8 cellular contexts compared by ENCODE assay signal in the genomic region with DNA sequence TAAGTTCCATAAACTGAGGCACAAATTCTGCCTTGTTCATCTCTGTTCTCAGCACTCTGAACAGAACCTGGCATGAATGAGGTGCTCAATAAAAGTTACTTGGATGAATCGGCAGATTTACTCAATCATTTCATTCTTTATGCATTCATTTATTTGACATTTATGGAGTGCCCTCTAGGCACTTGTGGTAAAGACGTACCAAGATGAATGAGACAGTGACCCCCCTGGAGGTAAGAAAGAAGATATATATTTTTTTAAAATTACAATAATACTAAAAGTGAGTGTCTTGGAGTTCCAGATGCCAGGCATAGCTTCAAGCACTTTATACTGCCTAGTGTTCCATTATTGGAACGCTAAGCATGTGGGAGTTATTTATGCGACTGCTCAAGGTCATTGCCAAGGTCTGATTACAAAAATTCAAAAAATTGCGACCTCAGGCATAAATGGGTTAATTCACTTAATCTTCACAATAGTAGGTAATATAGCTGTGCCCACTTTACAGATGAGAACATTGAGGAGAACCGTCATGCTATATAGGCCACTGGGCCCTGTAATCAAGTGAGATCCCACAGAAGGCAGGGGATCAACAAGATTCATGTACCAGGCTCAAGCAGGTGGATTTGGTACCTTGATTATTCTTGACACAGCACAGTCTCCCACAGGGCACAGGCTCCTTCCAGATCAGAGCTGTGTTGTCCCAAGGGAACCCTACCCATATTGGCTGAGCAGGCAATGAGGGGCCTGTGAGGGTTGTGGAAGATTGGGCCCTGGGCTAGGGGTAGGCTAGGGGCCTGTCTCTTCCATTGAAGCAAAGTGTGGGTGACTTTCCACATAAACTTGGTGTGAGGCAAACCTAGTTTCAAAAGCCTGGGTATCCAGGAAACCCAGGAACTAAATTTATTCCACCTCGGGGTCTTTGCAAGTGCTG. TPM values are rescaled to one million over a fixed set of nuclear protein-coding genes. Genes with fewer than 3 reads are reported as not detected.
A peak's percentile ranks its signal among the peaks of the same experiment; 100 is the strongest.
DNase-seq lines count a peak whose midpoint lies in the region; ATAC-seq, FAIRE-seq and TF ChIP-seq lines count a peak whose summit lies in the region.

No MANE protein-coding gene starts in this region.

- H3K4me1 ChIP-seq in HepG2 (ENCODE audit: insufficient read depth, low read length): peaks cover 40% of the 10 kb centered on the region
- peaks cover 0 to 53% (median 35%) of the 10 kb centered on the region in 4 donors for H3K4me1 ChIP-seq in tibial artery

- peak overlapping the region; percentile 79 for H3K27ac Mint-ChIP-seq in activated T-cell treated with anti-CD3 and anti-CD28 coated beads, Interleukin-2, amount 50 U/mL, for 24 hours
- peak overlapping the region; percentile 77 to 93 for H3K27ac Mint-ChIP-seq in activated naive CD4-positive, alpha-beta T cell treated with anti-CD3 and anti-CD28 coated beads, Interleukin-2, amount 50 U/mL, for 72 hours

- H3K4me3 ChIP-seq in HepG2 (replicated peaks in 1 of 3; ENCODE audit: insufficient read depth in 1 of 3, low read depth in 2 of 3, low read length in 3 of 3) (0 out of 6 replicates have a peak overlapping the region, but pooled peaks of 1 of the 3 experiments have one; percentile 12), tibial artery (peak overlapping the region; percentile 44 to 54)

- H3K9ac ChIP-seq in HepG2 (ENCODE audit: insufficient read depth, low read depth, low read length): no peak overlapping the region

- POLR2A ChIA-PET in HepG2 (lab: Yijun Ruan, JAX): no interaction called here

- no TSS peak for BruUV-seq in HepG2 (replicated peaks; lab: Mats Ljungman, UMichigan)

- H3K27me3 ChIP-seq in HepG2 (ENCODE audit: control insufficient read depth in 1 of 2, insufficient read depth in 2 of 2, low read length in 2 of 2) (peaks cover 4 to 28% of the 10 kb centered on the region in 2 experiments; a peak in 4 of 5 replicates), tibial artery (no peaks in the 10 kb centered on the region)

- H3K36me3 ChIP-seq in HepG2 (replicated peaks in 1 of 2; ENCODE audit: control insufficient read depth in 1 of 2, insufficient read depth in 2 of 2, low read length in 2 of 2) (no peaks in the 10 kb centered on the region), tibial artery (no peaks in the 10 kb centered on the region)

- H4K20me1 ChIP-seq in HepG2 (ENCODE audit: insufficient read depth, low read length): no peaks in the 10 kb centered on the region

- intact Hi-C loops in HepG2 (cut with micrococcal nuclease; ENCODE audit: unreplicated experiment): no loop called here
- intact Hi-C loops in tibial artery (cut with DNase I; ENCODE audit: low total_unique reads): no loop called here

- H3K27me3 Mint-ChIP-seq in activated T-cell treated with anti-CD3 and anti-CD28 coated beads, Interleukin-2, amount 50 U/mL, for 24 hours: no peaks in the 10 kb centered on the region

- CTCF ChIA-PET in HepG2 (lab: Yijun Ruan, JAX; ENCODE audit: low intra/inter-chr PET ratio, low total read pairs): interaction anchor here (0.8 kb wide), 1 partner anchor 80 kb away, joined by 3 read pairs; no protein-coding TSS in a partner anchor

- H3K9me3 Mint-ChIP-seq in activated T-cell treated with anti-CD3 and anti-CD28 coated beads, Interleukin-2, amount 50 U/mL, for 24 hours: no peaks in the 10 kb centered on the region
- peaks cover under 1 to 5% of the 10 kb centered on the region in 2 donors for H3K9me3 Mint-ChIP-seq in activated naive CD4-positive, alpha-beta T cell treated with anti-CD3 and anti-CD28 coated beads, Interleukin-2, amount 50 U/mL, for 72 hours

- WGBS in HepG2 (ENCODE audit: low lambda C conversion rate): 64% methylated on average over 6 of the region's 7 CpGs

- TF ChIP-seq CTCF in HepG2 (CRISPR knock-in tag; IDR thresholded peaks at IDR 0.05) (no peak), tibial artery (IDR thresholded peaks at IDR 0.05) (no peak)

- H3K27ac ChIP-seq in HepG2 (ENCODE audit: extremely low read length, insufficient read depth, low read length) (no peak overlapping the region), tibial artery (peak overlapping the region; percentile 91 to 93)

- DNase-seq in activated T-cell treated with anti-CD3 and anti-CD28 coated beads, Interleukin-2, amount 50 U/mL, for 24 hours: no peak
- DNase-seq in activated T-cell treated with anti-CD3 and anti-CD28 coated beads, Interleukin-2, amount 50 U/mL, for 1 hour: no peak
- peak in 1 of 2 donors; percentile 46 for DNase-seq in activated naive CD4-positive, alpha-beta T cell treated with anti-CD3 and anti-CD28 coated beads, Interleukin-2, amount 50 U/mL, for 72 hours (ENCODE audit: low spot score in 2 of 2)
- no peak for DNase-seq in HepG2 (ENCODE audit: low spot score)
- no peak for DNase-seq in tibial artery
- no peak for DNase-seq in glomerular visceral epithelial cell (ENCODE audit: extremely low spot score)
- no peak for DNase-seq in stimulated activated naive CD4-positive, alpha-beta T cell treated with Interleukin-2 at 50 U/mL for 16 hours (lab: John Stamatoyannopoulos, UW)

- H2AFZ ChIP-seq in HepG2 (ENCODE audit: low read length): no peak overlapping the region

- in situ Hi-C loops in HepG2 (cut with HindIII; ENCODE audit: extremely low pct_ligation_motif_present, low pct_unique_long_range_greater_than_20kb): loop anchor here (10.0 kb wide), 1 partner anchor 203 kb away; the partner anchor contains the start of gene SLC25A38

- FAIRE-seq in HepG2 (lab: Jason Lieb, UNC): no peak

- 0 out of 2 replicates have a peak overlapping the region, but pooled peaks have one; percentile 86 for H3K4me2 ChIP-seq in HepG2 (ENCODE audit: low read depth, low read length)

- peaks cover 41% of the 10 kb centered on the region for H3K4me1 Mint-ChIP-seq in activated T-cell treated with anti-CD3 and anti-CD28 coated beads, Interleukin-2, amount 50 U/mL, for 24 hours (ENCODE audit: low read depth)

- no peak for TF ChIP-seq RAD21 in HepG2 (CRISPR knock-in tag; IDR thresholded peaks at IDR 0.05)

- TF ChIP-seq POLR2A in HepG2 (IDR thresholded peaks at IDR 0.05; ENCODE audit: insufficient read depth in 1 of 2, low read depth in 2 of 2, low read length in 2 of 2): no peak

- H3K79me2 ChIP-seq in HepG2 (ENCODE audit: insufficient read depth, low read length): no peaks in the 10 kb centered on the region

- peak overlapping the region; percentile 31 for H3K4me3 Mint-ChIP-seq in activated T-cell treated with anti-CD3 and anti-CD28 coated beads, Interleukin-2, amount 50 U/mL, for 24 hours

- no peak for TF ChIP-seq EP300 in HepG2 (IDR thresholded peaks at IDR 0.05; ENCODE audit: low read depth in 2 of 2, low read length in 2 of 2)
- TF ChIP-seq EP300 in HepG2 (CRISPR knock-in tag; IDR thresholded peaks at IDR 0.05; ENCODE audit: borderline replicate concordance): no peak

- peaks cover 3% of the 10 kb centered on the region for H3K36me3 Mint-ChIP-seq in activated T-cell treated with anti-CD3 and anti-CD28 coated beads, Interleukin-2, amount 50 U/mL, for 24 hours (ENCODE audit: low read depth)
- H3K36me3 Mint-ChIP-seq in activated naive CD4-positive, alpha-beta T cell treated with anti-CD3 and anti-CD28 coated beads, Interleukin-2, amount 50 U/mL, for 72 hours: peaks cover 0 to 8% of the 10 kb centered on the region in 2 donors

- H3K9me3 ChIP-seq in HepG2 (ENCODE audit: low read length) (no peaks in the 10 kb centered on the region), tibial artery (no peaks in the 10 kb centered on the region)

- ATAC-seq in activated naive CD4-positive, alpha-beta T cell treated with anti-CD3 and anti-CD28 coated beads, Interleukin-2, amount 50 U/mL, for 72 hours: no peak
- ATAC-seq in HepG2 (no peak), GM19467 (IDR thresholded peaks at IDR 0.05; ENCODE audit: unreplicated experiment) (no peak)

RNA-seq across cellular contexts. Expression of gene XIRP1, which starts 10.7 kb away (rescaled TPM):
- 1 to 10 TPM in 1 of 2 donors, under 1 TPM in 1; 0.14 to 4.1 TPM for total RNA-seq in activated naive CD4-positive, alpha-beta T cell treated with anti-CD3 and anti-CD28 coated beads, Interleukin-2, amount 50 U/mL, for 72 hours
- total RNA-seq in HepG2 (2016; rRNA removed; fragmentation: Illumina TruSeq; extraction: Trizol): not detected in 2 replicates
- total RNA-seq in HepG2 (2016; cell fraction: cytosol; rRNA removed; fragmentation: Illumina TruSeq; extraction: Trizol; ENCODE audit: low read depth): not detected in 2 replicates
- not detected in 2 replicates for total RNA-seq in HepG2 (2016; cell fraction: insoluble cytoplasmic fraction; rRNA removed; fragmentation: Illumina TruSeq; extraction: Trizol)
- not detected in 2 replicates for total RNA-seq in HepG2 (2016; cell fraction: membrane; rRNA removed; fragmentation: Illumina TruSeq; extraction: Trizol)
- total RNA-seq in HepG2 (2016; cell fraction: nucleus; rRNA removed; fragmentation: Illumina TruSeq; extraction: Trizol): not detected in 2 replicates
- not detected in 2 replicates for polyA plus RNA-seq in HepG2 (2011; rRNA removed)
- polyA plus RNA-seq in HepG2 (2011; cell fraction: cytosol; rRNA removed): not detected in 2 replicates
- polyA plus RNA-seq in HepG2 (2011; cell fraction: nucleus; rRNA removed): 0.02 TPM in 1 of 2 replicates, not detected in the other
- not detected in 2 replicates for polyA plus RNA-seq in HepG2 (2012)
- not detected in 2 replicates for polyA plus RNA-seq in HepG2 (2016; cell fraction: cytosol; fragmentation: Illumina TruSeq; extraction: Trizol; ENCODE audit: low read depth)
- not detected in 2 replicates for polyA plus RNA-seq in HepG2 (2016; cell fraction: insoluble cytoplasmic fraction; fragmentation: Illumina TruSeq; extraction: Trizol; ENCODE audit: low read depth)
- not detected in 2 replicates for polyA plus RNA-seq in HepG2 (2016; cell fraction: membrane; fragmentation: Illumina TruSeq; extraction: Trizol; ENCODE audit: low read depth)
- polyA plus RNA-seq in HepG2 (2016; cell fraction: nucleus; fragmentation: Illumina TruSeq; extraction: Trizol; ENCODE audit: insufficient read depth, low read depth): not detected in 2 replicates
- not detected in 2 replicates for polyA minus RNA-seq in HepG2 (2011; rRNA and poly(A)+ RNA removed; ENCODE audit: low replicate concordance)
- polyA minus RNA-seq in HepG2 (2011; cell fraction: cytosol; rRNA and poly(A)+ RNA removed): not detected in 2 replicates
- not detected in 2 replicates for polyA minus RNA-seq in HepG2 (2011; cell fraction: nucleus; rRNA and poly(A)+ RNA removed)

RNA-seq across cellular contexts. Expression of gene CSRNP1, which starts 28.3 kb away (rescaled TPM):
- total RNA-seq in activated naive CD4-positive, alpha-beta T cell treated with anti-CD3 and anti-CD28 coated beads, Interleukin-2, amount 50 U/mL, for 72 hours: 10 to 100 TPM; 72.9 to 87.1 TPM
- 9.3 and 10.8 TPM in 2 replicates for total RNA-seq in HepG2 (2016; rRNA removed; fragmentation: Illumina TruSeq; extraction: Trizol)
- 1.5 and 2.3 TPM in 2 replicates for total RNA-seq in HepG2 (2016; cell fraction: cytosol; rRNA removed; fragmentation: Illumina TruSeq; extraction: Trizol; ENCODE audit: low read depth)
- 7.4 and 10.8 TPM in 2 replicates for total RNA-seq in HepG2 (2016; cell fraction: insoluble cytoplasmic fraction; rRNA removed; fragmentation: Illumina TruSeq; extraction: Trizol)
- 6.2 TPM in 2 replicates for total RNA-seq in HepG2 (2016; cell fraction: membrane; rRNA removed; fragmentation: Illumina TruSeq; extraction: Trizol)
- 8.4 and 9.2 TPM in 2 replicates for total RNA-seq in HepG2 (2016; cell fraction: nucleus; rRNA removed; fragmentation: Illumina TruSeq; extraction: Trizol)
- 11.3 and 13.1 TPM in 2 replicates for polyA plus RNA-seq in HepG2 (2011; rRNA removed)
- 10.2 and 11.5 TPM in 2 replicates for polyA plus RNA-seq in HepG2 (2011; cell fraction: cytosol; rRNA removed)
- polyA plus RNA-seq in HepG2 (2011; cell fraction: nucleus; rRNA removed): 16.5 and 19.1 TPM in 2 replicates
- polyA plus RNA-seq in HepG2 (2012): 7.1 and 11.4 TPM in 2 replicates
- 0.62 and 0.80 TPM in 2 replicates for polyA plus RNA-seq in HepG2 (2016; cell fraction: cytosol; fragmentation: Illumina TruSeq; extraction: Trizol; ENCODE audit: low read depth)
- polyA plus RNA-seq in HepG2 (2016; cell fraction: insoluble cytoplasmic fraction; fragmentation: Illumina TruSeq; extraction: Trizol; ENCODE audit: low read depth): 5.7 and 6.6 TPM in 2 replicates
- polyA plus RNA-seq in HepG2 (2016; cell fraction: membrane; fragmentation: Illumina TruSeq; extraction: Trizol; ENCODE audit: low read depth): 2.0 and 2.4 TPM in 2 replicates
- polyA plus RNA-seq in HepG2 (2016; cell fraction: nucleus; fragmentation: Illumina TruSeq; extraction: Trizol; ENCODE audit: insufficient read depth, low read depth): 11.8 and 12.9 TPM in 2 replicates
- 16.7 and 44.8 TPM in 2 replicates for polyA minus RNA-seq in HepG2 (2011; rRNA and poly(A)+ RNA removed; ENCODE audit: low replicate concordance)
- 13.3 and 14.3 TPM in 2 replicates for polyA minus RNA-seq in HepG2 (2011; cell fraction: cytosol; rRNA and poly(A)+ RNA removed)
- polyA minus RNA-seq in HepG2 (2011; cell fraction: nucleus; rRNA and poly(A)+ RNA removed): 18.9 and 21.8 TPM in 2 replicates
